8 cellular contexts compared by ENCODE assay signal in genomic region chr7:151342102-151342646, GRCh38. TPM values are rescaled to one million over a fixed set of nuclear protein-coding genes. Genes with fewer than 3 reads are reported as not detected.
A peak's percentile ranks its signal among the peaks of the same experiment; 100 is the strongest.
DNase-seq lines count a peak whose midpoint lies in the region; ATAC-seq and TF ChIP-seq lines count a peak whose summit lies in the region.

No MANE protein-coding gene starts in this region.

- CTCF ChIA-PET in Caco-2 (lab: Charles Lee): interaction anchor here (1.4 to 3.3 kb wide), 3 partner anchors 8 to 31 kb away, joined by 5 to 12 read pairs (median 8); no protein-coding TSS in a partner anchor

- intact Hi-C loops in Caco-2 (cut with micrococcal nuclease; ENCODE audit: unreplicated experiment) (no loop called here), posterior cingulate gyrus (cut with DNase I) (no loop called here)

- H2AK5ac ChIP-seq in mesenchymal stem cell (ENCODE audit: low read length, severe bottlenecking): no peak overlapping the region

- DNase-seq in Caco-2 (no peak), mesenchymal stem cell (no peak), posterior cingulate gyrus (no peak), iPS-NIHi7 (ENCODE audit: extremely low spot score) (no peak)
- DNase-seq in stimulated activated CD4-positive, alpha-beta T cell treated with anti-CD3 and anti-CD28 coated beads, Interleukin-4, amount 100 ng/mL, for 4 hours: no peak

- no peak overlapping the region for H2BK12ac ChIP-seq in mesenchymal stem cell (ENCODE audit: low read length in 2 of 2)

- H3K27ac ChIP-seq in HUES48 (ENCODE audit: low read depth, low read length) (no peak overlapping the region), mesenchymal stem cell (ENCODE audit: low read length, poor library complexity, severe bottlenecking) (no peak overlapping the region)

- H2BK15ac ChIP-seq in mesenchymal stem cell (ENCODE audit: low read depth, poor library complexity, severe bottlenecking): no peak overlapping the region

- H3K4me3 ChIP-seq in Caco-2 (ENCODE audit: low read depth, low read length) (peak overlapping the region; percentile 85), HUES48 (ENCODE audit: low read depth, low read length) (peak overlapping the region; percentile 75), mesenchymal stem cell (ENCODE audit: insufficient read depth in 1 of 2, low read depth in 1 of 2, low read length in 2 of 2) (peak overlapping the region; percentile 93 to 94)

- BruUV-seq in Caco-2 (replicated peaks; lab: Mats Ljungman, UMichigan): TSS peak; percentile 76

- H3K27me3 Mint-ChIP-seq in Caco-2 (ENCODE audit: insufficient read depth, unreplicated experiment): no peaks in the 10 kb centered on the region
- peaks cover 4% of the 10 kb centered on the region for H3K27me3 Mint-ChIP-seq in brain

- H3K27ac Mint-ChIP-seq in Caco-2 (ENCODE audit: unreplicated experiment): peak overlapping the region; percentile 59
- H3K27ac Mint-ChIP-seq in brain: peak overlapping the region in 3 of 5 experiments; percentile 38 to 80 (median 66)

- peak overlapping the region; percentile 75 for H3K4me3 Mint-ChIP-seq in Caco-2 (ENCODE audit: unreplicated experiment)
- H3K4me3 Mint-ChIP-seq in brain: peak overlapping the region; percentile 86 to 92 (median 87)

- H2AFZ ChIP-seq in mesenchymal stem cell (ENCODE audit: low read depth, low read length): no peak overlapping the region

- peaks cover 13% of the 10 kb centered on the region for H3K4me1 Mint-ChIP-seq in Caco-2 (ENCODE audit: low read depth, unreplicated experiment)
- peaks cover 22% of the 10 kb centered on the region for H3K4me1 Mint-ChIP-seq in brain

- H3K9me3 ChIP-seq in Caco-2 (no peaks in the 10 kb centered on the region), HUES48 (ENCODE audit: control insufficient read depth, insufficient read depth, low read length) (no peaks in the 10 kb centered on the region), mesenchymal stem cell (ENCODE audit: control insufficient read depth, low read length) (peaks cover 3% of the 10 kb centered on the region)

- H4K8ac ChIP-seq in mesenchymal stem cell (ENCODE audit: low read length): no peak overlapping the region

- H3K36me3 ChIP-seq in Caco-2 (ENCODE audit: control insufficient read depth, insufficient read depth, low read length) (peaks cover 4% of the 10 kb centered on the region), HUES48 (ENCODE audit: control insufficient read depth, insufficient read depth, low read length) (peaks cover 19% of the 10 kb centered on the region), mesenchymal stem cell (ENCODE audit: control insufficient read depth in 1 of 2, insufficient read depth in 2 of 2, low read depth in 1 of 2, low read length in 2 of 2) (peaks cover 5 to 20% of the 10 kb centered on the region in 2 experiments)

- ATAC-seq in GM21360 (IDR thresholded peaks at IDR 0.05; ENCODE audit: unreplicated experiment): peak; percentile 55

- H2BK5ac ChIP-seq in mesenchymal stem cell (ENCODE audit: low read depth, low read length, poor library complexity, severe bottlenecking): no peak overlapping the region

- H3K23ac ChIP-seq in mesenchymal stem cell (ENCODE audit: low read length in 2 of 2): no peak overlapping the region

- peaks cover 27% of the 10 kb centered on the region for H3K36me3 Mint-ChIP-seq in Caco-2 (ENCODE audit: insufficient read depth, unreplicated experiment)
- peaks cover 21% of the 10 kb centered on the region for H3K36me3 Mint-ChIP-seq in brain

- 50% methylated on average over 8 of the region's 11 CpGs for WGBS in mesenchymal stem cell

- H3K27me3 ChIP-seq in Caco-2 (replicated peaks; ENCODE audit: control insufficient read depth, insufficient read depth, low read length) (no peaks in the 10 kb centered on the region), HUES48 (ENCODE audit: control insufficient read depth, insufficient read depth, low read length) (no peaks in the 10 kb centered on the region), mesenchymal stem cell (ENCODE audit: control insufficient read depth in 1 of 2, insufficient read depth in 1 of 2, low read length in 2 of 2) (no peaks in the 10 kb centered on the region)

- H3K9me3 Mint-ChIP-seq in Caco-2 (ENCODE audit: unreplicated experiment) (no peaks in the 10 kb centered on the region), brain (peaks cover 0 to 9% (median 0%) of the 10 kb centered on the region in 5 experiments)

- POLR2A ChIA-PET in Caco-2 (lab: Charles Lee): interaction anchor here (1.3 kb wide), 1 partner anchor 115 kb away, joined by 6 read pairs; the partner anchor contains the start of gene ABCF2

- H3K18ac ChIP-seq in mesenchymal stem cell (ENCODE audit: low read depth in 1 of 2, low read length in 2 of 2): no peak overlapping the region

- peaks cover 19% of the 10 kb centered on the region for H3K4me1 ChIP-seq in Caco-2
- H3K4me1 ChIP-seq in HUES48 (ENCODE audit: control insufficient read depth, insufficient read depth, low read length): 0 out of 2 replicates have a peak, but pooled peaks cover 3% of the 10 kb centered on the region
- peaks cover 7% of the 10 kb centered on the region for H3K4me1 ChIP-seq in mesenchymal stem cell (ENCODE audit: control insufficient read depth, insufficient read depth, low read depth, low read length)

- H3K9ac ChIP-seq in HUES48 (ENCODE audit: low read depth, low read length) (peak overlapping the region; percentile 66; the same call in 1 of the 2 replicates), mesenchymal stem cell (ENCODE audit: low read length) (peak overlapping the region; percentile 98)

- peak overlapping the region; percentile 44 for H3K4me2 ChIP-seq in mesenchymal stem cell (ENCODE audit: low read length, poor library complexity, severe bottlenecking)

- TF ChIP-seq CTCF in Caco-2 (IDR thresholded peaks at IDR 0.05; ENCODE audit: insufficient read depth in 1 of 2, low read depth in 1 of 2, low read length in 1 of 2, severe bottlenecking in 1 of 2, unreplicated experiment in 1 of 2): no peak
- no peak for TF ChIP-seq CTCF in brain (conservative IDR thresholded peaks at IDR 0.05)

- H3K4ac ChIP-seq in mesenchymal stem cell (ENCODE audit: low read depth in 1 of 2, low read length in 2 of 2): no peak overlapping the region

- H2BK120ac ChIP-seq in mesenchymal stem cell (ENCODE audit: low read depth, low read length): no peak overlapping the region

- H3K79me1 ChIP-seq in mesenchymal stem cell (replicated peaks; ENCODE audit: low read length, poor library complexity, severe bottlenecking): peaks cover 14% of the 10 kb centered on the region

- H3K14ac ChIP-seq in mesenchymal stem cell (ENCODE audit: low read length in 2 of 2): no peak overlapping the region

- H4K91ac ChIP-seq in mesenchymal stem cell (ENCODE audit: low read length): no peak overlapping the region

RNA-seq across cellular contexts. Expression of gene NUB1, which starts 0.6 kb away (rescaled TPM):
- 51.6 and 54.6 TPM in 2 replicates for total RNA-seq in Caco-2 (2022)
- polyA plus RNA-seq in brain (ENCODE audit: insufficient read depth, low read depth, low replicate concordance): 50.3 TPM
- polyA plus RNA-seq in mesenchymal stem cell (2013, experiment 1 of 2): 48.2 TPM
- 46.8 TPM for polyA plus RNA-seq in mesenchymal stem cell (2013, experiment 2 of 2)
